11 cellular contexts compared by ENCODE assay signal in the genomic region with DNA sequence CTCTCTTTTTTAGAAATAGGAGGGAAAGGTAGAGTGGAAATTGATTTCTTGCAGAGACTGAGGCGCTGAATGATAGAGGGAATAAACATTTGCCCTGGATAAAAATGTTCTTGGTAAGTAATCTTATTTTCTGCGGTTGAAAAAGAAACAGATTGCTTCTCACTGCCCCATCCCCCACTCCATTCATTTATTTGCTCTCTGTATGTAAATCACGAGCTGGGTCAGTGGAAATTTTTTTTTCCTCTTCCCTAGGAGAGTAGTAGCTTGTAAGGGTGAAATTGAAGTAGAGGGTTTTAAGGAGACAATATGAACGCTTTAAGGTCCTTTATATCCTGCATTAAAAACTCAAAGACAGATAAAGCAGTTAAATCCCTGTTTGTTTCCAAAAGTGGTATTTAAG. TPM values are rescaled to one million over a fixed set of nuclear protein-coding genes. Genes with fewer than 3 reads are reported as not detected.
DNase-seq lines count a peak whose midpoint lies in the region; ATAC-seq, FAIRE-seq and TF ChIP-seq lines count a peak whose summit lies in the region.
"Had no signal": no experiment of that assay in that cellular context is flagged by ENCODE, and none has a peak within 500 bp of the region (broad histone marks: within the 10 kb centered on the region; RNA-seq: fewer than 3 reads in every experiment).

No MANE protein-coding gene starts in this region.

- no peaks in the 10 kb centered on the region for H3K27me3 ChIP-seq in Peyer's patch
- H3K27me3 ChIP-seq in skeletal muscle satellite cell (ENCODE audit: control insufficient read depth, insufficient read depth, low read length) = peaks cover 54% of the 10 kb centered on the region

- no peaks in the 10 kb centered on the region for H3K4me1 ChIP-seq in Peyer's patch
- peaks cover 10% of the 10 kb centered on the region for H3K4me1 ChIP-seq in skeletal muscle satellite cell (ENCODE audit: control insufficient read depth, insufficient read depth, low read length)

- peaks cover 11% of the 10 kb centered on the region for H3K9me3 Mint-ChIP-seq in glutamatergic neuron (ENCODE audit: unreplicated experiment)
- peaks cover 0 to 4% of the 10 kb centered on the region in 2 donors for H3K9me3 Mint-ChIP-seq in activated T-cell treated with anti-CD3 and anti-CD28 coated beads, Interleukin-2, amount 50 U/mL, for 72 hours
- no peaks in the 10 kb centered on the region for H3K9me3 Mint-ChIP-seq in activated T-helper 17 cell treated with anti-CD3 and anti-CD28 coated beads, Interleukin-2, amount 50 U/mL, for 72 hours
- H3K9me3 Mint-ChIP-seq: activated naive CD4-positive, alpha-beta T cell treated with anti-CD3 and anti-CD28 coated beads, Interleukin-2, amount 50 U/mL, for 24 hours; natural killer cell treated with Interleukin-12 subunit alpha and Interleukin-12 subunit beta and Interleukin-15 and Interleukin-18, amount 100 ng/mL, for 72 hours had no signal

- H3K4me2 ChIP-seq in skeletal muscle satellite cell (ENCODE audit: low read length) = peak overlapping the region; percentile 93

- H3K4me3 Mint-ChIP-seq in glutamatergic neuron (ENCODE audit: unreplicated experiment) = peak overlapping the region; percentile 90
- peak overlapping the region in 1 of 2 donors; percentile 14 for H3K4me3 Mint-ChIP-seq in activated T-cell treated with anti-CD3 and anti-CD28 coated beads, Interleukin-2, amount 50 U/mL, for 72 hours
- H3K4me3 Mint-ChIP-seq in activated T-helper 17 cell treated with anti-CD3 and anti-CD28 coated beads, Interleukin-2, amount 50 U/mL, for 72 hours = no peak overlapping the region
- H3K4me3 Mint-ChIP-seq: activated naive CD4-positive, alpha-beta T cell treated with anti-CD3 and anti-CD28 coated beads, Interleukin-2, amount 50 U/mL, for 24 hours; natural killer cell treated with Interleukin-12 subunit alpha and Interleukin-12 subunit beta and Interleukin-15 and Interleukin-18, amount 100 ng/mL, for 72 hours had no signal

- DNase-seq in HEK293T (ENCODE audit: extremely low spot score) (no peak), Peyer's patch (no peak), glutamatergic neuron (no peak), H54 (ENCODE audit: insufficient read length, low spot score) (no peak), activated T-cell treated with anti-CD3 and anti-CD28 coated beads for 4 hours (no peak)
- DNase-seq in activated T-cell treated with anti-CD3 and anti-CD28 coated beads, Interleukin-2, amount 50 U/mL, for 72 hours = no peak

- H3K36me3 Mint-ChIP-seq in glutamatergic neuron (ENCODE audit: unreplicated experiment) = no peaks in the 10 kb centered on the region
- H3K36me3 Mint-ChIP-seq in activated T-cell treated with anti-CD3 and anti-CD28 coated beads, Interleukin-2, amount 50 U/mL, for 72 hours (ENCODE audit: insufficient read depth in 2 of 2) = peaks cover 0 to 2% of the 10 kb centered on the region in 2 donors
- H3K36me3 Mint-ChIP-seq in activated T-helper 17 cell treated with anti-CD3 and anti-CD28 coated beads, Interleukin-2, amount 50 U/mL, for 72 hours (ENCODE audit: low read depth) = no peaks in the 10 kb centered on the region
- H3K36me3 Mint-ChIP-seq: activated naive CD4-positive, alpha-beta T cell treated with anti-CD3 and anti-CD28 coated beads, Interleukin-2, amount 50 U/mL, for 24 hours had no signal

- peak overlapping the region in 3 of 4 donors; percentile 54 to 84 (median 83) for H3K27ac ChIP-seq in Peyer's patch

- H3K27ac Mint-ChIP-seq in glutamatergic neuron (ENCODE audit: unreplicated experiment) = peak overlapping the region; percentile 72
- no peak overlapping the region for H3K27ac Mint-ChIP-seq in activated T-cell treated with anti-CD3 and anti-CD28 coated beads, Interleukin-2, amount 50 U/mL, for 72 hours
- no peak overlapping the region for H3K27ac Mint-ChIP-seq in activated T-helper 17 cell treated with anti-CD3 and anti-CD28 coated beads, Interleukin-2, amount 50 U/mL, for 72 hours
- H3K27ac Mint-ChIP-seq: activated naive CD4-positive, alpha-beta T cell treated with anti-CD3 and anti-CD28 coated beads, Interleukin-2, amount 50 U/mL, for 24 hours; natural killer cell treated with Interleukin-12 subunit alpha and Interleukin-12 subunit beta and Interleukin-15 and Interleukin-18, amount 100 ng/mL, for 72 hours had no signal

- peaks cover 31% of the 10 kb centered on the region for H3K4me1 Mint-ChIP-seq in glutamatergic neuron (ENCODE audit: low read depth, unreplicated experiment)
- peaks cover 8% of the 10 kb centered on the region for H3K4me1 Mint-ChIP-seq in activated T-cell treated with anti-CD3 and anti-CD28 coated beads, Interleukin-2, amount 50 U/mL, for 72 hours (ENCODE audit: low read depth)
- H3K4me1 Mint-ChIP-seq in activated T-helper 17 cell treated with anti-CD3 and anti-CD28 coated beads, Interleukin-2, amount 50 U/mL, for 72 hours = no peaks in the 10 kb centered on the region
- H3K4me1 Mint-ChIP-seq: activated naive CD4-positive, alpha-beta T cell treated with anti-CD3 and anti-CD28 coated beads, Interleukin-2, amount 50 U/mL, for 24 hours had no signal

- H3K9me3 ChIP-seq in Peyer's patch = no peaks in the 10 kb centered on the region
- H3K9me3 ChIP-seq in skeletal muscle satellite cell (replicated peaks; ENCODE audit: low read length) = no peaks in the 10 kb centered on the region

- no peak overlapping the region for H3K9ac ChIP-seq in skeletal muscle satellite cell (ENCODE audit: low read depth, low read length)

- ATAC-seq in activated T-cell treated with anti-CD3 and anti-CD28 coated beads, Interleukin-2, amount 50 U/mL, for 72 hours (replicated peaks in 1 of 2) = no peak
- ATAC-seq in activated T-helper 17 cell treated with anti-CD3 and anti-CD28 coated beads, Interleukin-2, amount 50 U/mL, for 72 hours (replicated peaks) = no peak
- ATAC-seq: natural killer cell treated with Interleukin-12 subunit alpha and Interleukin-12 subunit beta and Interleukin-15 and Interleukin-18, amount 100 ng/mL, for 72 hours had no signal

- TF ChIP-seq POLR2A in Peyer's patch (IDR thresholded peaks at IDR 0.05) (no peak), H54 (IDR thresholded peaks at IDR 0.05; ENCODE audit: low read depth, low read length) (no peak)

- POLR2A ChIA-PET in HEK293T (lab: Yijun Ruan, JAX) = interaction anchor here (0.9 kb wide), 1 partner anchor 213 kb away, joined by 3 read pairs; no protein-coding TSS in a partner anchor

- TF ChIP-seq CTCF in Peyer's patch (IDR thresholded peaks at IDR 0.05) (no peak), glutamatergic neuron (IDR thresholded peaks at IDR 0.05; ENCODE audit: partially characterized antibody, unreplicated experiment) (no peak)

- CTCF ChIA-PET in HEK293T (lab: Yijun Ruan, JAX) = no interaction called here

- H3K36me3 ChIP-seq in Peyer's patch (no peaks in the 10 kb centered on the region), skeletal muscle satellite cell (ENCODE audit: insufficient read depth, low read length) (no peaks in the 10 kb centered on the region)

- FAIRE-seq in H54 (lab: Jason Lieb, UNC) = no peak

- peaks cover 15% of the 10 kb centered on the region for H3K27me3 Mint-ChIP-seq in glutamatergic neuron (ENCODE audit: unreplicated experiment)
- H3K27me3 Mint-ChIP-seq in activated T-cell treated with anti-CD3 and anti-CD28 coated beads, Interleukin-2, amount 50 U/mL, for 72 hours (ENCODE audit: low read depth) = peaks cover 46% of the 10 kb centered on the region
- H3K27me3 Mint-ChIP-seq in activated T-helper 17 cell treated with anti-CD3 and anti-CD28 coated beads, Interleukin-2, amount 50 U/mL, for 72 hours = peaks cover 12% of the 10 kb centered on the region
- H3K27me3 Mint-ChIP-seq: natural killer cell treated with Interleukin-12 subunit alpha and Interleukin-12 subunit beta and Interleukin-15 and Interleukin-18, amount 100 ng/mL, for 72 hours had no signal

- H3K4me3 ChIP-seq in Peyer's patch (peak overlapping the region in 3 of 4 donors; percentile 24 to 63 (median 51)), skeletal muscle satellite cell (ENCODE audit: low read length) (peak overlapping the region; percentile 58)

TF ChIP-seq in HEK293T, 16 proteins besides CTCF, POLR2A, EP300 and RAD21:
- 0 out of 2 replicates have a peak, but pooled peaks have one; percentile 15 for TF ChIP-seq L3MBTL2 (conservative IDR thresholded peaks at IDR 0.05)
- TF ChIP-seq FOXA1 (IDR thresholded peaks at IDR 0.05) = no peak
- TF ChIP-seq ZNF384 (IDR thresholded peaks at IDR 0.05) = peak; percentile 77
- TF ChIP-seq CTBP1 (IDR thresholded peaks at IDR 0.05; ENCODE audit: borderline replicate concordance) = no peak

RNA-seq across cellular contexts. Expression of gene BRINP3, which starts 1.4 kb away (rescaled TPM):
- total RNA-seq in Peyer's patch (10 to 100 TPM; 14.0 to 50.0 (median 42.7) TPM), glutamatergic neuron (ENCODE audit: unreplicated experiment) (not detected)
- total RNA-seq in skeletal muscle satellite cell (2012; rRNA removed) = not detected in 2 replicates
- not detected for total RNA-seq in activated T-cell treated with anti-CD3 and anti-CD28 coated beads, Interleukin-2, amount 50 U/mL, for 72 hours
- not detected for total RNA-seq in activated T-helper 17 cell treated with anti-CD3 and anti-CD28 coated beads, Interleukin-2, amount 50 U/mL, for 72 hours
- total RNA-seq: natural killer cell treated with Interleukin-12 subunit alpha and Interleukin-12 subunit beta and Interleukin-15 and Interleukin-18, amount 100 ng/mL, for 72 hours; RPMI7951 had no signal

Comparison
In these comparisons a context has a peak if more than half of its experiments do, and no peak if none do; other contexts are left out.
1. RNA of gene BRINP3, which starts 1.4 kb away (total RNA-seq): 14.0 to 50.0 TPM in Peyer's patch; not detected in glutamatergic neuron (single experiment), not detected in activated T-cell treated with anti-CD3 and anti-CD28 coated beads, Interleukin-2, amount 50 U/mL, for 72 hours and not detected in activated T-helper 17 cell treated with anti-CD3 and anti-CD28 coated beads, Interleukin-2, amount 50 U/mL, for 72 hours; every median in the first group is over 10 times any median in the second.